Comparison of ENCODE assay signal across 24 cellular contexts in genomic region chr6:51292659-51293058, GRCh38.
DNase-seq lines count a peak whose midpoint lies in the region; ATAC-seq and FAIRE-seq lines count a peak whose summit lies in the region.
"Had no signal": no experiment of that assay in that cellular context is flagged by ENCODE, and none has a peak within 500 bp of the region (broad histone marks: within the 10 kb centered on the region; RNA-seq: fewer than 3 reads in every experiment).

No MANE protein-coding gene starts in this region.

- peak; percentile 59 for DNase-seq in HS-27A (ENCODE audit: low read depth)
- peak; percentile 37 for DNase-seq in astrocyte of the hippocampus (ENCODE audit: low read depth, low spot score)
- peak; percentile 77 for DNase-seq in iris pigment epithelial cell (ENCODE audit: low read depth)
- DNase-seq in urothelium cell line (ENCODE audit: low spot score), result peak; percentile 57
- DNase-seq in cerebellar nuclear complex (lab: John Stamatoyannopoulos, UW), result no peak
- DNase-seq: activated CD4-positive, alpha-beta T cell treated with anti-CD3 and anti-CD28 coated beads, Interleukin-2, amount 50 U/mL, for 4 hours; adrenal gland; Caco-2; central memory CD4-positive, alpha-beta T cell; KG1; left lung; NCI-H1048; NCI-H2029; NCI-H226; NCI-H82; small intestine; stimulated activated CD4-positive, alpha-beta T cell treated with anti-CD3 and anti-CD28 coated beads, Interleukin-4, amount 100 ng/mL, for 24 hours; stomach; T-helper 2 cell; transverse colon; WERI-Rb-1 had no signal

- ATAC-seq in GM19023 (IDR thresholded peaks at IDR 0.05; ENCODE audit: unreplicated experiment) (no peak), HG02938 (IDR thresholded peaks at IDR 0.05; ENCODE audit: unreplicated experiment) (no peak)
- ATAC-seq: left lung had no signal

- no peak for FAIRE-seq in urothelium cell line (lab: Jason Lieb, UNC)
- FAIRE-seq: H1, small intestine had no signal

Comparison
In these comparisons a context has a peak if more than half of its experiments do, and no peak if none do; other contexts are left out.
1. DNase-seq: peak in HS-27A (single experiment), astrocyte of the hippocampus (single experiment), iris pigment epithelial cell (single experiment) and urothelium cell line (single experiment); none in cerebellar nuclear complex (0 of 2).